18 cellular contexts compared by ENCODE assay signal in genomic region chr7:5685192-5685591, GRCh38.
DNase-seq lines count a peak whose midpoint lies in the region; ATAC-seq and TF ChIP-seq lines count a peak whose summit lies in the region.
"Had no signal": no experiment of that assay in that cellular context is flagged by ENCODE, and none has a peak within 500 bp of the region (broad histone marks: within the 10 kb centered on the region; RNA-seq: fewer than 3 reads in every experiment).

No MANE protein-coding gene starts in this region.

- no peak overlapping the region for H3K4me3 ChIP-seq in IMR-90 (ENCODE audit: insufficient read depth, low read depth, low read length)
- H3K4me3 ChIP-seq in stomach smooth muscle (ENCODE audit: low read length in 2 of 2) = peak overlapping the region in 1 of 2 donors; percentile 35
- H3K4me3 ChIP-seq: BLaER1, hepatocyte, pancreas had no signal

- H3K14ac ChIP-seq in IMR-90 (replicated peaks; ENCODE audit: low read depth, low read length) = 0 out of 2 replicates have a peak overlapping the region, but pooled peaks have one; percentile 18

- no peak overlapping the region for H3K4me2 ChIP-seq in IMR-90 (ENCODE audit: low read depth, low read length)
- H3K4me2 ChIP-seq: BLaER1, hepatocyte had no signal

- H3K23ac ChIP-seq in IMR-90 (ENCODE audit: low read depth, low read length) = no peak overlapping the region

- H3K4me1 ChIP-seq in IMR-90 (ENCODE audit: control insufficient read depth, insufficient read depth, low read length) = peaks cover 30% of the 10 kb centered on the region
- H3K4me1 ChIP-seq in stomach smooth muscle (ENCODE audit: control insufficient read depth, insufficient read depth, low read length) = peaks cover 88% of the 10 kb centered on the region

- H4K20me1 ChIP-seq in IMR-90 (ENCODE audit: insufficient read depth, low read length) = peaks cover 8% of the 10 kb centered on the region

- H3K4ac ChIP-seq in IMR-90 (ENCODE audit: low read depth, low read length) = no peak overlapping the region

- DNase-seq in IMR-90 (no peak), memory B cell (ENCODE audit: low spot score in 2 of 2) (no peak), mucosa of gallbladder (ENCODE audit: low spot score) (no peak)
- DNase-seq in activated naive CD4-positive, alpha-beta T cell treated with anti-CD3 and anti-CD28 coated beads, Interleukin-2, amount 50 U/mL, for 72 hours (ENCODE audit: low spot score in 2 of 2) = no peak
- no peak for DNase-seq in stimulated activated CD4-positive, alpha-beta T cell treated with anti-CD3 and anti-CD28 coated beads, Interleukin-4, amount 100 ng/mL, for 4 hours
- DNase-seq: activated CD4-positive, alpha-beta T cell treated with anti-CD3 and anti-CD28 coated beads, Interleukin-2, amount 50 U/mL, for 4 hours; brain microvascular endothelial cell; DMS79; kidney glomerular epithelial cell; NCI-H1417 treated with DMSO at 0.1 percent for 48 hours; NCI-H226; pancreas; SHP77 treated with DMSO at 0.1 percent for 48 hours; substantia nigra had no signal

- in situ Hi-C loops in IMR-90 (cut with MboI; ENCODE audit: low sequenced_read_pairs) = loop anchor here (25.0 kb wide), 1 partner anchor 448 kb away; no protein-coding TSS in a partner anchor

- intact Hi-C loops in IMR-90 (cut with micrococcal nuclease) = no loop called here

- no peak for TF ChIP-seq RAD21 in IMR-90 (IDR thresholded peaks at IDR 0.05; ENCODE audit: low read length)

- H2BK15ac ChIP-seq in IMR-90 (ENCODE audit: low read depth, low read length) = no peak overlapping the region

- H2AK5ac ChIP-seq in IMR-90 (ENCODE audit: low read depth, low read length) = 0 out of 2 replicates have a peak overlapping the region, but pooled peaks have one; percentile 13

- H3K4me1 Mint-ChIP-seq in memory B cell = peaks cover 40% of the 10 kb centered on the region

- no peak overlapping the region for H4K5ac ChIP-seq in IMR-90 (ENCODE audit: low read depth, low read length)

- H3K27me3 Mint-ChIP-seq in memory B cell = no peaks in the 10 kb centered on the region

- CTCF ChIA-PET in IMR-90 (lab: Yijun Ruan, JAX) = no interaction called here

- H3K79me1 ChIP-seq in IMR-90 (ENCODE audit: low read depth in 1 of 2, low read length in 2 of 2) = peaks cover 55 to 76% of the 10 kb centered on the region in 2 experiments

- no peak overlapping the region for H3K4me3 Mint-ChIP-seq in memory B cell

- peaks cover 12 to 52% of the 10 kb centered on the region in 2 donors for H3K36me3 Mint-ChIP-seq in activated naive CD4-positive, alpha-beta T cell treated with anti-CD3 and anti-CD28 coated beads, Interleukin-2, amount 50 U/mL, for 72 hours
- H3K36me3 Mint-ChIP-seq in memory B cell = peaks cover 15% of the 10 kb centered on the region

- WGBS in IMR-90 (ENCODE audit: extremely low coverage in 2 of 2, insufficient read length in 1 of 2), 2 experiments = no CpG with 5 or more reads among the region's 4 CpGs

- dilution Hi-C loops in IMR-90 (cut with HindIII; ENCODE audit: low sequenced_read_pairs, unreplicated experiment) = loop anchor here (10.0 kb wide), 1 partner anchor 60 kb away; no protein-coding TSS in a partner anchor

- no peak overlapping the region for H2AFZ ChIP-seq in IMR-90 (replicated peaks; ENCODE audit: low read length, poor library complexity)
- H2AFZ ChIP-seq: hepatocyte had no signal

- H4K91ac ChIP-seq in IMR-90 (ENCODE audit: insufficient read depth, low read depth, low read length) = no peak overlapping the region

- no peak overlapping the region for H2BK120ac ChIP-seq in IMR-90 (ENCODE audit: low read depth, low read length)

- ATAC-seq in IMR-90 (ENCODE audit: low read depth) = no peak
- no peak for ATAC-seq in activated naive CD4-positive, alpha-beta T cell treated with anti-CD3 and anti-CD28 coated beads, Interleukin-2, amount 50 U/mL, for 72 hours
- no peak for ATAC-seq in memory B cell (ENCODE audit: low read depth)
- ATAC-seq in HG02884 (IDR thresholded peaks at IDR 0.05; ENCODE audit: unreplicated experiment) = no peak
- ATAC-seq: pancreas had no signal

- no peaks in the 10 kb centered on the region for H3K9me3 Mint-ChIP-seq in activated naive CD4-positive, alpha-beta T cell treated with anti-CD3 and anti-CD28 coated beads, Interleukin-2, amount 50 U/mL, for 72 hours
- H3K9me3 Mint-ChIP-seq in memory B cell = no peaks in the 10 kb centered on the region

- peak overlapping the region; percentile 3 to 85 for H3K27ac Mint-ChIP-seq in activated naive CD4-positive, alpha-beta T cell treated with anti-CD3 and anti-CD28 coated beads, Interleukin-2, amount 50 U/mL, for 72 hours
- H3K27ac Mint-ChIP-seq in memory B cell = peak overlapping the region; percentile 79

- TF ChIP-seq POLR2A in IMR-90 (IDR thresholded peaks at IDR 0.05; ENCODE audit: low read depth, low read length) = no peak

- H3K9ac ChIP-seq in IMR-90 (ENCODE audit: low read depth, low read length) (no peak overlapping the region), stomach smooth muscle (ENCODE audit: low read length in 2 of 2) (peak overlapping the region; percentile 5 to 6)
- H3K9ac ChIP-seq: BLaER1 had no signal

- H3K27me3 ChIP-seq in IMR-90 (ENCODE audit: control insufficient read depth, insufficient read depth, low read length) (no peaks in the 10 kb centered on the region), stomach smooth muscle (ENCODE audit: control insufficient read depth in 1 of 2, insufficient read depth in 2 of 2, low read length in 2 of 2) (no peaks in the 10 kb centered on the region)
- H3K27me3 ChIP-seq: BLaER1, brain microvascular endothelial cell, hepatocyte, pancreas had no signal

- H3K36me3 ChIP-seq in IMR-90 (ENCODE audit: control insufficient read depth, insufficient read depth, low read length) (peaks cover 18% of the 10 kb centered on the region), stomach smooth muscle (ENCODE audit: control insufficient read depth in 2 of 2, insufficient read depth in 2 of 2, low read length in 2 of 2) (peaks cover 0 to 10% of the 10 kb centered on the region in 2 donors)
- H3K36me3 ChIP-seq: pancreas had no signal

- H3K18ac ChIP-seq in IMR-90 (ENCODE audit: low read depth, low read length) = peak overlapping the region; percentile 26; the same call in 1 of the 2 replicates

- no peak overlapping the region for H2BK5ac ChIP-seq in IMR-90 (ENCODE audit: low read depth, low read length, poor library complexity, severe bottlenecking)

- POLR2A ChIA-PET in IMR-90 (lab: Charles Lee; ENCODE audit: unreplicated experiment) = no interaction called here

- no TSS peak for BruUV-seq in IMR-90 (replicated peaks; lab: Mats Ljungman, UMichigan)

- H3K9me3 ChIP-seq in IMR-90 (ENCODE audit: control insufficient read depth, insufficient read depth, low read length) (no peaks in the 10 kb centered on the region), stomach smooth muscle (ENCODE audit: control insufficient read depth in 2 of 2, low read length in 2 of 2) (no peaks in the 10 kb centered on the region)
- H3K9me3 ChIP-seq: BLaER1, pancreas had no signal

- 0 out of 4 replicates have a peak overlapping the region, but pooled peaks of 1 of the 2 experiments have one; percentile 10 for H4K8ac ChIP-seq in IMR-90 (ENCODE audit: low read depth in 2 of 2, low read length in 2 of 2)

- no peak for TF ChIP-seq CTCF in IMR-90 (conservative IDR thresholded peaks at IDR 0.05; ENCODE audit: low read depth, low read length)

- H3K27ac ChIP-seq in IMR-90 (ENCODE audit: insufficient read depth, low read length) (no peak overlapping the region), stomach smooth muscle (ENCODE audit: low read length) (peak overlapping the region; percentile 100)
- H3K27ac ChIP-seq: BLaER1, brain microvascular endothelial cell, hepatocyte, pancreas had no signal

- no peak overlapping the region for H2BK20ac ChIP-seq in IMR-90 (ENCODE audit: low read depth, low read length)

- no peak overlapping the region for H3K56ac ChIP-seq in IMR-90 (ENCODE audit: extremely low read depth, insufficient read depth, low read length)

- H3K9me1 ChIP-seq in IMR-90 (ENCODE audit: insufficient read depth, low read length) = peaks cover 25% of the 10 kb centered on the region

- no peak overlapping the region for H2AK9ac ChIP-seq in IMR-90 (replicated peaks; ENCODE audit: low read depth, low read length, poor library complexity)

TF ChIP-seq in IMR-90, 13 proteins besides CTCF, POLR2A, EP300 and RAD21:
- TF ChIP-seq CHD1 (IDR thresholded peaks at IDR 0.05; ENCODE audit: low read depth, low read length) = no peak
- no peak for TF ChIP-seq USF2 (IDR thresholded peaks at IDR 0.05; ENCODE audit: low read depth, low read length)
- TF ChIP-seq ELK1 (IDR thresholded peaks at IDR 0.05; ENCODE audit: borderline replicate concordance, low read depth, low read length) = no peak
- TF ChIP-seq FOS (IDR thresholded peaks at IDR 0.05; ENCODE audit: low read depth, low read length) = no peak
- no peak for TF ChIP-seq BHLHE40 (IDR thresholded peaks at IDR 0.05; ENCODE audit: low read depth, low read length)
- no peak for TF ChIP-seq MAFK (IDR thresholded peaks at IDR 0.05; ENCODE audit: low read depth, low read length)
- no peak for TF ChIP-seq CEBPB (IDR thresholded peaks at IDR 0.05; ENCODE audit: low read depth, low read length)
- TF ChIP-seq MXI1 (IDR thresholded peaks at IDR 0.05; ENCODE audit: borderline replicate concordance, low read depth, low read length) = no peak
- TF ChIP-seq RCOR1 (IDR thresholded peaks at IDR 0.05; ENCODE audit: insufficient replicate concordance, low read length) = no peak
- no peak for TF ChIP-seq MAZ (IDR thresholded peaks at IDR 0.05; ENCODE audit: borderline replicate concordance, low read depth, low read length)
- no peak for TF ChIP-seq NFE2L2 (IDR thresholded peaks at IDR 0.05; ENCODE audit: low read depth, low read length)
- TF ChIP-seq RFX5 (IDR thresholded peaks at IDR 0.05; ENCODE audit: low read depth, low read length) = no peak
- TF ChIP-seq SMC3 (IDR thresholded peaks at IDR 0.05; ENCODE audit: low read depth, low read length) = no peak
